ENCODE assay signal across 8 cellular contexts in the genomic region with DNA sequence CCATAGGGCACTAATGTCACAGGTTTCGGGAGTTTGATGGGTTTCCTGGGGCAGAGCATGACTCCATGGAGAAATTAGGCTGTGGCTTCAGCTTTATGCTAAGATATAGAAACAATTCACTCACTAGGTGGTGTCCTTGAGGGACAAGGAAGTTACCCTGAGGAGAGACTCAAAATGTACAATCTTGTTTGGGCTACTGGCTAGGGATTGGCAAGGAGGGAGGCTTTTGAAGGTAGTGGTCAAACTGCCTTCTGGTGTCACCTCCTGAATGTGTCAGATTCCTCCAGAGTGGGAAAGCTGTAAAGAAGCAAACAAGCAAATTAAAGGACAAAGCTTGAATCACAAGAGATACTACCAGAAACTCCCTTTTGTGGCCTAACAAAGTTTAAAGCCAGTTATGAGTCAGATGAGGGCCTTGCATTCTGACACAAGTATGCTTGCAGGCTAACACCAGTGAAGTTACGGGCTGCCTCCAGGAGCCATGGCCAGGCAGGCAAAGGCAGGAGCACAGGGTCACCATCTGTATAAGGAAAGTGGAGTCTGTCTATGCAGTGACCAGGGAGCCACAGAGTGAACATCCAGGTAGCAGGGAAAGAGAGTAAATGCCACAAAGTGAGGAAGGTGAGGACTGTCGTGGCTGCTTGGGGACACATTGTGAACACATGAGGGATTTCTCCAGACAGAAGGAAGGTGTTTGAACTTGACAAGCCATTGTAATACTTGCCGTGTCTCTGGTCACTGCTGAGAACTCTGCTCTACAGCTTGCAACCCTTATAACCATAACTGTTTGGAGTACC.
A peak's percentile ranks its signal among the peaks of the same experiment; 100 is the strongest.
DNase-seq lines count a peak whose midpoint lies in the region; ATAC-seq and TF ChIP-seq lines count a peak whose summit lies in the region.

No MANE protein-coding gene starts in this region.

- H3K27ac Mint-ChIP-seq in dendritic cell treated with granulocyte-macrophage colony-stimulating factor and Interleukin-4, amounts not matched to agents 40 ng/mL and 50 ng/mL, for 4 days = peak overlapping the region; percentile 51

- no peaks in the 10 kb centered on the region for H3K4me1 ChIP-seq in colonic mucosa

- H3K4me3 ChIP-seq in GM12865 (ENCODE audit: low read depth, low read length) = no peak overlapping the region
- H3K4me3 ChIP-seq in colonic mucosa = no peak overlapping the region

- no peaks in the 10 kb centered on the region for H3K27me3 Mint-ChIP-seq in dendritic cell treated with granulocyte-macrophage colony-stimulating factor and Interleukin-4, amounts not matched to agents 40 ng/mL and 50 ng/mL, for 4 days

- TF ChIP-seq CTCF in GM12865 (IDR thresholded peaks at IDR 0.05; ENCODE audit: insufficient read depth, low read depth, low read length, missing control alignments) (peak; percentile 3), colonic mucosa (IDR thresholded peaks at IDR 0.05) (no peak)

- intact Hi-C loops in dendritic cell treated with granulocyte-macrophage colony-stimulating factor and Interleukin-4, amounts not matched to agents 40 ng/mL and 50 ng/mL, for 4 days (cut with micrococcal nuclease) = loop anchor here (10.0 kb wide), 1 partner anchor 404 kb away; no protein-coding TSS in a partner anchor
- intact Hi-C loops in colonic mucosa (cut with DNase I) = no loop called here

- peak; percentile 78 for DNase-seq in GM12865 (ENCODE audit: low read depth)
- DNase-seq in occipital lobe (lab: John Stamatoyannopoulos, UW) = no peak
- DNase-seq in colonic mucosa = no peak

- no peak overlapping the region for H3K9ac ChIP-seq in colonic mucosa (ENCODE audit: low read depth in 2 of 2, low read length in 2 of 2)

- ATAC-seq in GM19452 (IDR thresholded peaks at IDR 0.05; ENCODE audit: unreplicated experiment) (peak; percentile 75), HG03442 (IDR thresholded peaks at IDR 0.05; ENCODE audit: unreplicated experiment) (peak; percentile 75), HG02970 (IDR thresholded peaks at IDR 0.05; ENCODE audit: low FRiP score, unreplicated experiment) (no peak), SK-N-SH treated with all-trans-retinoic acid at 6 μM for 48 hours (no peak)

- H3K27me3 ChIP-seq in colonic mucosa = no peaks in the 10 kb centered on the region

- no peak overlapping the region for H3K4me3 Mint-ChIP-seq in dendritic cell treated with granulocyte-macrophage colony-stimulating factor and Interleukin-4, amounts not matched to agents 40 ng/mL and 50 ng/mL, for 4 days

- no peaks in the 10 kb centered on the region for H3K9me3 Mint-ChIP-seq in dendritic cell treated with granulocyte-macrophage colony-stimulating factor and Interleukin-4, amounts not matched to agents 40 ng/mL and 50 ng/mL, for 4 days

- no peaks in the 10 kb centered on the region for H3K36me3 Mint-ChIP-seq in dendritic cell treated with granulocyte-macrophage colony-stimulating factor and Interleukin-4, amounts not matched to agents 40 ng/mL and 50 ng/mL, for 4 days (ENCODE audit: low read depth)

- H3K36me3 ChIP-seq in colonic mucosa = no peaks in the 10 kb centered on the region

- peaks cover 19% of the 10 kb centered on the region for H3K4me1 Mint-ChIP-seq in dendritic cell treated with granulocyte-macrophage colony-stimulating factor and Interleukin-4, amounts not matched to agents 40 ng/mL and 50 ng/mL, for 4 days (ENCODE audit: low read depth)

- no peak overlapping the region for H3K27ac ChIP-seq in colonic mucosa

- no peaks in the 10 kb centered on the region for H3K9me3 ChIP-seq in colonic mucosa

TF ChIP-seq in SK-N-SH treated with all-trans-retinoic acid at 6 μM for 48 hours, 23 proteins besides CTCF, POLR2A, EP300 and RAD21:
- no peak for TF ChIP-seq RARB (CRISPR knock-in tag; IDR thresholded peaks at IDR 0.05)
- TF ChIP-seq ZNF8 (CRISPR knock-in tag; IDR thresholded peaks at IDR 0.05) = no peak
- TF ChIP-seq ESRRG (CRISPR knock-in tag; IDR thresholded peaks at IDR 0.05) = no peak
- no peak for TF ChIP-seq ZFP3 (CRISPR knock-in tag; IDR thresholded peaks at IDR 0.05)
- TF ChIP-seq TCF4 (CRISPR knock-in tag; IDR thresholded peaks at IDR 0.05; ENCODE audit: borderline replicate concordance) = no peak

Comparison
In these comparisons a context has a peak if more than half of its experiments do, and no peak if none do; other contexts are left out.
1. ATAC-seq: peak in GM19452 (single experiment) and HG03442 (single experiment); none in HG02970 (single experiment) and SK-N-SH treated with all-trans-retinoic acid at 6 μM for 48 hours (single experiment).